1 cellular context compared by ENCODE assay signal in genomic region chr17:81726004-81726403, GRCh38.
TF ChIP-seq lines count a peak whose summit lies in the region.

No MANE protein-coding gene starts in this region.

TF ChIP-seq in HepG2, 621 proteins besides CTCF, POLR2A, EP300 and RAD21:
- TF ChIP-seq ZNF569 (CRISPR knock-in tag; IDR thresholded peaks at IDR 0.05; ENCODE audit: borderline replicate concordance), result no peak
- 0 out of 2 replicates have a peak, but pooled peaks have one; percentile 7 for TF ChIP-seq HNRNPL (IDR thresholded peaks at IDR 0.05; ENCODE audit: low read depth, low read length)
